In genomic region chr6:80438728-80439127, GRCh38 we compare ENCODE assay signal across 14 cellular contexts.
DNase-seq lines count a peak whose midpoint lies in the region; TF ChIP-seq lines count a peak whose summit lies in the region.
"Had no signal": no experiment of that assay in that cellular context is flagged by ENCODE, and none has a peak within 500 bp of the region (broad histone marks: within the 10 kb centered on the region; RNA-seq: fewer than 3 reads in every experiment).

No MANE protein-coding gene starts in this region.

- H4K20me1 ChIP-seq in SK-N-SH (ENCODE audit: insufficient read depth) = no peaks in the 10 kb centered on the region

- H3K9me3 ChIP-seq in SK-N-SH = no peaks in the 10 kb centered on the region
- H3K9me3 ChIP-seq in sigmoid colon = no peaks in the 10 kb centered on the region
- H3K9me3 ChIP-seq: tibial artery had no signal

- H3F3A ChIP-seq in SK-N-SH (replicated peaks; ENCODE audit: insufficient read depth) = peaks cover 18% of the 10 kb centered on the region

- H3K9me2 ChIP-seq in SK-N-SH = no peaks in the 10 kb centered on the region

- no peaks in the 10 kb centered on the region for H3K4me1 Mint-ChIP-seq in T-helper 2 cell treated with Interferon-gamma antibody and Interleukin-4, amounts not matched to agents 5 μg/mL and 100 μg/mL, for 36 hours (ENCODE audit: low read depth)
- no peaks in the 10 kb centered on the region for H3K4me1 Mint-ChIP-seq in endothelial cell (ENCODE audit: unreplicated experiment)
- H3K4me1 Mint-ChIP-seq: naive thymus-derived CD8-positive, alpha-beta T cell had no signal

- no peak for TF ChIP-seq POLR2A in sigmoid colon (IDR thresholded peaks at IDR 0.05)

- 24% methylated on average over 2 of the region's 2 CpGs for WGBS in SK-N-SH (ENCODE audit: low lambda C conversion rate)
- WGBS in sigmoid colon, 2 donors = 39 to 78% methylated on average over 2 of the region's 2 CpGs

- POLR2A ChIA-PET in SK-N-SH (lab: Yijun Ruan, JAX) = no interaction called here

- CTCF ChIA-PET in SK-N-SH (lab: Yijun Ruan, JAX) = no interaction called here

- no peaks in the 10 kb centered on the region for H3K79me2 ChIP-seq in SK-N-SH (ENCODE audit: insufficient read depth)

- no peaks in the 10 kb centered on the region for H3K27me3 Mint-ChIP-seq in T-helper 2 cell treated with Interferon-gamma antibody and Interleukin-4, amounts not matched to agents 5 μg/mL and 100 μg/mL, for 36 hours (ENCODE audit: low read depth)
- no peaks in the 10 kb centered on the region for H3K27me3 Mint-ChIP-seq in endothelial cell (ENCODE audit: unreplicated experiment)
- H3K27me3 Mint-ChIP-seq: brain; naive thymus-derived CD8-positive, alpha-beta T cell had no signal

- H3K27ac ChIP-seq in SK-N-SH (ENCODE audit: low read depth in 2 of 2, low read length in 1 of 2) (peak overlapping the region; percentile 64 to 76; a peak in 3 of 4 replicates), sigmoid colon (no peak overlapping the region)
- H3K27ac ChIP-seq: 22Rv1, tibial artery had no signal

- no peak for TF ChIP-seq RAD21 in SK-N-SH (IDR thresholded peaks at IDR 0.05; ENCODE audit: low read length)

- H2AFZ ChIP-seq in SK-N-SH (ENCODE audit: low read depth) = peak overlapping the region; percentile 62; the same call in 1 of the 2 replicates

- DNase-seq in NCI-H2171 treated with DMSO at 0.1 percent for 48 hours (lab: John Stamatoyannopoulos, UW) (peak; percentile 18), NCI-H2171 (lab: John Stamatoyannopoulos, UW) (no peak), SK-N-SH (no peak), fibroblast of the conjunctiva (ENCODE audit: low read depth) (peak; percentile 79), stromal cell of bone marrow (ENCODE audit: low read depth) (peak; percentile 36), sigmoid colon (no peak), endothelial cell (ENCODE audit: low spot score) (no peak)
- no peak for DNase-seq in T-helper 2 cell treated with Interferon-gamma antibody and Interleukin-4, amounts not matched to agents 5 μg/mL and 100 μg/mL, for 36 hours (ENCODE audit: low spot score)
- DNase-seq: naive thymus-derived CD8-positive, alpha-beta T cell; NCI-H1105 treated with DMSO at 0.1 percent for 48 hours; Right ventricle myocardium superior; tibial artery had no signal

- H3K4me3 ChIP-seq in SK-N-SH (ENCODE audit: low read depth in 2 of 2, low read length in 1 of 2) (no peak overlapping the region), sigmoid colon (no peak overlapping the region)
- H3K4me3 ChIP-seq: tibial artery had no signal

- no peak overlapping the region for H3K27ac Mint-ChIP-seq in T-helper 2 cell treated with Interferon-gamma antibody and Interleukin-4, amounts not matched to agents 5 μg/mL and 100 μg/mL, for 36 hours
- H3K27ac Mint-ChIP-seq in endothelial cell (ENCODE audit: unreplicated experiment) = no peak overlapping the region
- H3K27ac Mint-ChIP-seq: naive thymus-derived CD8-positive, alpha-beta T cell had no signal

- no peaks in the 10 kb centered on the region for H3K36me3 ChIP-seq in SK-N-SH (replicated peaks in 1 of 2; ENCODE audit: control insufficient read depth in 1 of 2, insufficient read depth in 2 of 2, low read length in 1 of 2)
- no peaks in the 10 kb centered on the region for H3K36me3 ChIP-seq in sigmoid colon
- H3K36me3 ChIP-seq: tibial artery had no signal

- no peak overlapping the region for H3K4me3 Mint-ChIP-seq in T-helper 2 cell treated with Interferon-gamma antibody and Interleukin-4, amounts not matched to agents 5 μg/mL and 100 μg/mL, for 36 hours
- H3K4me3 Mint-ChIP-seq in endothelial cell (ENCODE audit: unreplicated experiment) = no peak overlapping the region
- H3K4me3 Mint-ChIP-seq: brain; naive thymus-derived CD8-positive, alpha-beta T cell had no signal

- intact Hi-C loops in sigmoid colon (cut with DNase I) = no loop called here

- no peaks in the 10 kb centered on the region for H3K36me3 Mint-ChIP-seq in T-helper 2 cell treated with Interferon-gamma antibody and Interleukin-4, amounts not matched to agents 5 μg/mL and 100 μg/mL, for 36 hours (ENCODE audit: low read depth)
- no peaks in the 10 kb centered on the region for H3K36me3 Mint-ChIP-seq in endothelial cell (ENCODE audit: low read depth, unreplicated experiment)
- H3K36me3 Mint-ChIP-seq: brain had no signal

- peaks cover 0 to 19% of the 10 kb centered on the region in 2 experiments; a peak in 3 of 4 replicates for H3K4me1 ChIP-seq in SK-N-SH (ENCODE audit: control insufficient read depth in 1 of 2, insufficient read depth in 2 of 2, low read depth in 1 of 2, low read length in 1 of 2)
- H3K4me1 ChIP-seq in sigmoid colon = no peaks in the 10 kb centered on the region

- no peak for TF ChIP-seq CTCF in SK-N-SH (IDR thresholded peaks at IDR 0.05)
- no peak for TF ChIP-seq CTCF in sigmoid colon (IDR thresholded peaks at IDR 0.05)
- no peak for TF ChIP-seq CTCF in endothelial cell (IDR thresholded peaks at IDR 0.05; ENCODE audit: unreplicated experiment)

- H3K27me3 ChIP-seq in SK-N-SH (ENCODE audit: insufficient read depth) = no peaks in the 10 kb centered on the region
- H3K27me3 ChIP-seq in sigmoid colon = no peaks in the 10 kb centered on the region
- H3K27me3 ChIP-seq: tibial artery had no signal

- peak overlapping the region; percentile 46; the same call in 1 of the 2 replicates for H3K9ac ChIP-seq in SK-N-SH

- no peaks in the 10 kb centered on the region for H3K9me3 Mint-ChIP-seq in T-helper 2 cell treated with Interferon-gamma antibody and Interleukin-4, amounts not matched to agents 5 μg/mL and 100 μg/mL, for 36 hours
- no peaks in the 10 kb centered on the region for H3K9me3 Mint-ChIP-seq in endothelial cell (ENCODE audit: unreplicated experiment)

- peak overlapping the region; percentile 24; the same call in 1 of the 2 replicates for H3K4me2 ChIP-seq in SK-N-SH

- TF ChIP-seq EP300 in SK-N-SH (IDR thresholded peaks at IDR 0.05; ENCODE audit: borderline replicate concordance in 1 of 2, low read depth in 1 of 2, low read length in 1 of 2) (peak in 1 of 2 experiments; percentile 63; a peak in 1 of 4 replicates), sigmoid colon (IDR thresholded peaks at IDR 0.05) (no peak)

TF ChIP-seq in SK-N-SH, 30 proteins besides CTCF, POLR2A, EP300 and RAD21 (continues in another document):
- TF ChIP-seq REST (IDR thresholded peaks at IDR 0.05; ENCODE audit: low read depth, low read length) = no peak
- peak; percentile 57 for TF ChIP-seq JUND (IDR thresholded peaks at IDR 0.05)
- TF ChIP-seq FOXM1 (IDR thresholded peaks at IDR 0.05; ENCODE audit: low read depth) = no peak
- TF ChIP-seq YY1 (IDR thresholded peaks at IDR 0.05; ENCODE audit: low read depth) = no peak
- TF ChIP-seq, protein P1, sequence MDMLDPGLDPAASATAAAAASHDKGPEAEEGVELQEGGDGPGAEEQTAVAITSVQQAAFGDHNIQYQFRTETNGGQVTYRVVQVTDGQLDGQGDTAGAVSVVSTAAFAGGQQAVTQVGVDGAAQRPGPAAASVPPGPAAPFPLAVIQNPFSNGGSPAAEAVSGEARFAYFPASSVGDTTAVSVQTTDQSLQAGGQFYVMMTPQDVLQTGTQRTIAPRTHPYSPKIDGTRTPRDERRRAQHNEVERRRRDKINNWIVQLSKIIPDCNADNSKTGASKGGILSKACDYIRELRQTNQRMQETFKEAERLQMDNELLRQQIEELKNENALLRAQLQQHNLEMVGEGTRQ (IDR thresholded peaks at IDR 0.05; ENCODE audit: borderline replicate concordance, low read depth, low read length) = no peak
- peak; percentile 57 for TF ChIP-seq PBX3 (IDR thresholded peaks at IDR 0.05)
- TF ChIP-seq TEAD4 (IDR thresholded peaks at IDR 0.05; ENCODE audit: borderline replicate concordance, insufficient read depth) = peak; percentile 63; the same call in 1 of the 2 replicates
- peak; percentile 61; the same call in 1 of the 2 replicates for TF ChIP-seq TCF12 (IDR thresholded peaks at IDR 0.05)
- TF ChIP-seq MEF2A (IDR thresholded peaks at IDR 0.05; ENCODE audit: borderline replicate concordance, low read depth) = no peak
- TF ChIP-seq POLR2AphosphoS5 (IDR thresholded peaks at IDR 0.05; ENCODE audit: low read depth, low read length) = 0 out of 2 replicates have a peak, but pooled peaks have one; percentile 22
- TF ChIP-seq FOSL2 (IDR thresholded peaks at IDR 0.05; ENCODE audit: borderline replicate concordance, low read depth) = peak; percentile 67
- TF ChIP-seq RXRA (IDR thresholded peaks at IDR 0.05; ENCODE audit: borderline replicate concordance, low read depth) = no peak
- no peak for TF ChIP-seq RFX5 (IDR thresholded peaks at IDR 0.05; ENCODE audit: low read length)

Comparison
In these comparisons a context has a peak if more than half of its experiments do, and no peak if none do; other contexts are left out.
1. DNase-seq: peak in NCI-H2171 treated with DMSO at 0.1 percent for 48 hours (single experiment), fibroblast of the conjunctiva (single experiment) and stromal cell of bone marrow (single experiment); none in NCI-H2171 (single experiment), SK-N-SH (single experiment), T-helper 2 cell treated with Interferon-gamma antibody and Interleukin-4, amounts not matched to agents 5 μg/mL and 100 μg/mL, for 36 hours (single experiment), sigmoid colon (single experiment) and endothelial cell (single experiment).
2. H3K27ac ChIP-seq: peak in SK-N-SH (2 of 2); none in sigmoid colon (0 of 4).